23 cellular contexts compared by ENCODE assay signal in genomic region chrX:120459313-120459712, GRCh38. TPM values are rescaled to one million over a fixed set of nuclear protein-coding genes. Genes with fewer than 3 reads are reported as not detected.
DNase-seq lines count a peak whose midpoint lies in the region; ATAC-seq and TF ChIP-seq lines count a peak whose summit lies in the region.
"Had no signal": no experiment of that assay in that cellular context is flagged by ENCODE, and none has a peak within 500 bp of the region (broad histone marks: within the 10 kb centered on the region; RNA-seq: fewer than 3 reads in every experiment).

No MANE protein-coding gene starts in this region.

- no peaks in the 10 kb centered on the region for H3K9me3 ChIP-seq in DOHH2 (ENCODE audit: control insufficient read depth, insufficient read depth, low read length)
- H3K9me3 ChIP-seq: mucosa of descending colon, thoracic aorta had no signal

- H3K36me3 ChIP-seq in DOHH2 (ENCODE audit: control insufficient read depth, low read length), result peaks cover 5% of the 10 kb centered on the region

- H3K4me3 Mint-ChIP-seq in CD14-positive monocyte, result no peak overlapping the region
- H3K4me3 Mint-ChIP-seq: activated CD4-positive, alpha-beta memory T cell treated with anti-CD3 and anti-CD28 coated beads for 36 hours; H9; stimulated activated memory B cell treated with anti-CD40 and anti-IgM and Interleukin-4, amounts not matched to agents 10 μg/mL and 1 μg/mL and 100 μg/mL, for 72 hours had no signal

- H3K27ac ChIP-seq in DOHH2 (ENCODE audit: low read depth, low read length), result no peak overlapping the region
- H3K27ac ChIP-seq in RWPE1, result peak overlapping the region; percentile 71
- H3K27ac ChIP-seq: thoracic aorta, VCaP had no signal

- no peaks in the 10 kb centered on the region for H4K20me1 ChIP-seq in DOHH2 (ENCODE audit: control insufficient read depth, insufficient read depth, low read depth, low read length)

- H3K27me3 ChIP-seq in DOHH2 (ENCODE audit: control insufficient read depth, low read length), result no peaks in the 10 kb centered on the region

- CTCF ChIA-PET in RWPE1 (lab: Yijun Ruan, JAX), result interaction anchor here (0.6 kb wide), 1 partner anchor 135 kb away, joined by 4 read pairs; no protein-coding TSS in a partner anchor

- H3K27me3 Mint-ChIP-seq in CD14-positive monocyte (ENCODE audit: low read depth in 3 of 3), result peaks cover 0 to 2% (median 0%) of the 10 kb centered on the region in 3 donors
- H3K27me3 Mint-ChIP-seq: activated CD4-positive, alpha-beta memory T cell treated with anti-CD3 and anti-CD28 coated beads for 36 hours; stimulated activated memory B cell treated with anti-CD40 and anti-IgM and Interleukin-4, amounts not matched to agents 10 μg/mL and 1 μg/mL and 100 μg/mL, for 72 hours had no signal

- intact Hi-C loops in CD14-positive monocyte (cut with micrococcal nuclease), result no loop called here

- no peaks in the 10 kb centered on the region for H3K9me3 Mint-ChIP-seq in CD14-positive monocyte
- H3K9me3 Mint-ChIP-seq: activated CD4-positive, alpha-beta memory T cell treated with anti-CD3 and anti-CD28 coated beads for 36 hours; stimulated activated memory B cell treated with anti-CD40 and anti-IgM and Interleukin-4, amounts not matched to agents 10 μg/mL and 1 μg/mL and 100 μg/mL, for 72 hours had no signal

- H3K4me3 ChIP-seq in DOHH2 (ENCODE audit: low read length), result no peak overlapping the region
- H3K4me3 ChIP-seq: mucosa of descending colon, thoracic aorta had no signal

- H3K9me2 ChIP-seq in DOHH2 (replicated peaks; ENCODE audit: control insufficient read depth, low read length), result no peaks in the 10 kb centered on the region

- DNase-seq in CD14-positive monocyte (ENCODE audit: low spot score), result no peak
- no peak for DNase-seq in RWPE1 (ENCODE audit: low spot score)
- DNase-seq in myocyte (ENCODE audit: low read depth), result peak; percentile 40
- no peak for DNase-seq in activated CD8-positive, alpha-beta memory T cell treated with anti-CD3 and anti-CD28 coated beads, Interleukin-2, amount 50 U/mL, for 4 hours
- DNase-seq in SHP77 treated with DMSO at 0.1 percent for 48 hours (lab: John Stamatoyannopoulos, UW), result no peak
- DNase-seq: activated CD4-positive, alpha-beta memory T cell treated with anti-CD3 and anti-CD28 coated beads for 36 hours; activated naive CD4-positive, alpha-beta T cell treated with anti-CD3 and anti-CD28 coated beads, Interleukin-2, amount 50 U/mL, for 16 hours; activated T-cell treated with anti-CD3 and anti-CD28 coated beads, Interleukin-2, amount 50 U/mL, for 1 hour; COR-L47; effector memory CD4-positive, alpha-beta T cell; H9; MM.1S; mucosa of descending colon; NCI-H1694; NCI-H524 treated with DMSO at 0.1 percent for 48 hours; nucleus accumbens; retina; SIG-M5 had no signal

- POLR2A ChIA-PET in RWPE1 (lab: Yijun Ruan, JAX; ENCODE audit: low non-redundant PET), result no interaction called here

- no peaks in the 10 kb centered on the region for H3F3A ChIP-seq in DOHH2 (ENCODE audit: control insufficient read depth, insufficient read depth)

- peaks cover 41% of the 10 kb centered on the region for H3K4me1 ChIP-seq in DOHH2 (ENCODE audit: control insufficient read depth, low read length)

- peaks cover 11 to 12% of the 10 kb centered on the region in 2 donors for H3K36me3 Mint-ChIP-seq in CD14-positive monocyte
- H3K36me3 Mint-ChIP-seq: stimulated activated memory B cell treated with anti-CD40 and anti-IgM and Interleukin-4, amounts not matched to agents 10 μg/mL and 1 μg/mL and 100 μg/mL, for 72 hours had no signal

- no peak for TF ChIP-seq CTCF in CD14-positive monocyte (IDR thresholded peaks at IDR 0.05)
- no peak for TF ChIP-seq CTCF in DOHH2 (IDR thresholded peaks at IDR 0.05; ENCODE audit: low read depth, low read length, poor library complexity, severe bottlenecking)
- no peak for TF ChIP-seq CTCF in RWPE1 (conservative IDR thresholded peaks at IDR 0.05; ENCODE audit: low read depth)

- H3K27ac Mint-ChIP-seq in CD14-positive monocyte, result peak overlapping the region in 6 of 7 donors; percentile 11 to 87 (median 68)
- H3K27ac Mint-ChIP-seq: activated CD4-positive, alpha-beta memory T cell treated with anti-CD3 and anti-CD28 coated beads for 36 hours; H9; stimulated activated memory B cell treated with anti-CD40 and anti-IgM and Interleukin-4, amounts not matched to agents 10 μg/mL and 1 μg/mL and 100 μg/mL, for 72 hours had no signal

- peaks cover 65% of the 10 kb centered on the region for H3K4me1 Mint-ChIP-seq in CD14-positive monocyte

- peaks cover 69% of the 10 kb centered on the region for H3K79me2 ChIP-seq in DOHH2 (ENCODE audit: control insufficient read depth, low read length)

- no peak for ATAC-seq in HG03460 (IDR thresholded peaks at IDR 0.05; ENCODE audit: unreplicated experiment)
- ATAC-seq: mucosa of descending colon; stimulated activated memory B cell treated with anti-CD40 and anti-IgM and Interleukin-4, amounts not matched to agents 10 μg/mL and 1 μg/mL and 100 μg/mL, for 72 hours had no signal

- peak overlapping the region; percentile 27; the same call in 1 of the 2 replicates for H3K4me2 ChIP-seq in DOHH2 (ENCODE audit: low read length)

RNA-seq across cellular contexts. Expression of gene LAMP2, which starts 9.8 kb away (rescaled TPM):
- 100 to 1,000 TPM; 330 to 381 TPM for polyA plus RNA-seq in CD14-positive monocyte
- total RNA-seq in myocyte, result 125 and 143 TPM in 2 replicates
- 127 TPM for polyA plus RNA-seq in myocyte (2012)
